Comparison of ENCODE assay signal across 1 cellular context in genomic region chr5:101977729-101978345, GRCh38.
TF ChIP-seq lines count a peak whose summit lies in the region.

No MANE protein-coding gene starts in this region.

TF ChIP-seq in HEK293, 187 proteins besides CTCF, POLR2A, EP300 and RAD21 (continued from another document):
- no peak for TF ChIP-seq PRDM2 (tag by site-specific recombination; IDR thresholded peaks at IDR 0.05; ENCODE audit: borderline replicate concordance)
